In the genomic region with DNA sequence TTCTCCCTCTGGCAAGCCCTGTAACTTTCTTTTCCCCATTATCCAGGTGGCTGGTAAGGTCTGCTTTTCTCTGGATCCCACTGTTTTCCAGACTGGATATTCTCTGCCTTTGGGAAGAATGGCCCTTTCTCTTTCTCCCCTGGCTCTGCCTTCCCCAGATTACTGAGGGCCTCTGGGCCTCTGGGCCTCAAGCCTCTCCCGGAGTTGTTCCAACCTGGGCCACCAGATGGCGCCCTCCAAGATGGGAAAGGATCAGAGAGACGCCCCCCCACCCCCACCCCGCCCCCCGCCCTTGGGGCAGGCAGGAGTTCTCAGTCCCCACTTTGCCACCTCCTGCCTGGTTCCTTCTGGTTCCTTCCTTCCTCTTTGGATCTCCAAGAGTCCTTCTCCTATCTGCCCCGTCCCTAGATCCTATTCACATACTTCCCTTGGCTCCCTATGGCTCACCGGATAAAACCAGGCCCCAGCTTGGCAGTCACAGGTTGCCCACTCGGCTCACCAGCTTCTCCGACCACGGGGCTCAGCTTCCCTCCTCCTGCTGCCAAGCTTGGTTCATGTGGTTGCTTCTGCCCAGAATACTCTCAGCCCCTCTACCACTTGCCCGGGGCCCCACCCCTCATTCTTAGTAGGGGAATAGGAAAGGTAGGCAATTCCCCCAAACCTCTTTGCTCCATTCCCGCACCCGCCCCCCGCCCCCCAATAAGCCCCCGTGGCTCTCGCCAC, we compare ENCODE assay signal across 8 cellular contexts. TPM values are rescaled to one million over a fixed set of nuclear protein-coding genes. Genes with fewer than 3 reads are reported as not detected.
DNase-seq lines count a peak whose midpoint lies in the region; ATAC-seq lines count a peak whose summit lies in the region.

No MANE protein-coding gene starts in this region.

- peak; percentile 17 for DNase-seq in NCI-H1092 (lab: John Stamatoyannopoulos, UW)
- no peak for DNase-seq in NCI-H1092 treated with DMSO at 0.1 percent for 48 hours (lab: John Stamatoyannopoulos, UW)
- peak; percentile 9 for DNase-seq in NCI-H128 (lab: John Stamatoyannopoulos, UW; ENCODE audit: unreplicated experiment)
- peak; percentile 83 for DNase-seq in activated CD4-positive, CD25-positive, alpha-beta regulatory T cell treated with anti-CD3 and anti-CD28 coated beads, Interleukin-2, amount 50 U/mL, for 72 hours
- DNase-seq in central memory CD4-positive, alpha-beta T cell, result peak; percentile 55
- DNase-seq in left lobe of liver (ENCODE audit: low spot score), result no peak
- peak; percentile 84 for DNase-seq in stimulated activated CD4-positive, alpha-beta T cell treated with anti-CD3 and anti-CD28 coated beads, Interleukin-4, amount 100 ng/mL, for 24 hours

- ATAC-seq in left lobe of liver (peak; percentile 53), GM18517 (IDR thresholded peaks at IDR 0.05; ENCODE audit: unreplicated experiment) (no peak)

RNA-seq across cellular contexts. Expression of a gene that starts 13.0 kb away (rescaled TPM):
- total RNA-seq in left lobe of liver, result 0.53 TPM

RNA-seq across cellular contexts. Expression of a gene that starts 25.8 kb away (rescaled TPM):
- 9.7 TPM for total RNA-seq in left lobe of liver

RNA-seq across cellular contexts. Expression of a gene that starts 28.7 kb away (rescaled TPM):
- 46.5 TPM for total RNA-seq in left lobe of liver

RNA-seq across cellular contexts. Expression of a gene that starts 50.6 kb away (rescaled TPM):
- total RNA-seq in left lobe of liver, result not detected

Comparison
In these comparisons a context has a peak if more than half of its experiments do, and no peak if none do; other contexts are left out.
1. DNase-seq: peak in NCI-H1092 (single experiment), NCI-H128 (single experiment), activated CD4-positive, CD25-positive, alpha-beta regulatory T cell treated with anti-CD3 and anti-CD28 coated beads, Interleukin-2, amount 50 U/mL, for 72 hours (single experiment), central memory CD4-positive, alpha-beta T cell (single experiment) and stimulated activated CD4-positive, alpha-beta T cell treated with anti-CD3 and anti-CD28 coated beads, Interleukin-4, amount 100 ng/mL, for 24 hours (single experiment); none in NCI-H1092 treated with DMSO at 0.1 percent for 48 hours (single experiment) and left lobe of liver (single experiment).